Comparison of ENCODE assay signal across 20 cellular contexts in genomic region chr4:108398326-108398725, GRCh38.
DNase-seq lines count a peak whose midpoint lies in the region; TF ChIP-seq lines count a peak whose summit lies in the region.
"Had no signal": no experiment of that assay in that cellular context is flagged by ENCODE, and none has a peak within 500 bp of the region (broad histone marks: within the 10 kb centered on the region; RNA-seq: fewer than 3 reads in every experiment).

No MANE protein-coding gene starts in this region.

- no peaks in the 10 kb centered on the region for H3K79me2 ChIP-seq in OCI-LY7 (ENCODE audit: insufficient read depth, low read depth, low read length)

- peak; percentile 52 for DNase-seq in HT-29 (ENCODE audit: low spot score)
- DNase-seq in SW480 (ENCODE audit: low spot score), result peak; percentile 96
- DNase-seq in iris pigment epithelial cell (ENCODE audit: low read depth), result peak; percentile 64
- DNase-seq in retinal pigment epithelial cell (ENCODE audit: low read depth), result peak; percentile 9
- no peak for DNase-seq in posterior vena cava (ENCODE audit: low spot score)
- DNase-seq in NCI-H1694 treated with DMSO at 0.1 percent for 48 hours (lab: John Stamatoyannopoulos, UW), result no peak
- no peak for DNase-seq in HUDEP-2 (lab: John Stamatoyannopoulos, UW; ENCODE audit: unreplicated experiment in 76 of 76)
- no peak for DNase-seq in OCI-LY7 (ENCODE audit: low spot score)
- DNase-seq: activated CD4-positive, CD25-positive, alpha-beta regulatory T cell treated with anti-CD3 and anti-CD28 coated beads, Interleukin-2, amount 50 U/mL, for 72 hours; activated naive CD4-positive, alpha-beta T cell treated with anti-CD3 and anti-CD28 coated beads, Interleukin-2, amount 10 ng/mL, durations not matched to agents 7 days and 5 days; activated T-cell treated with anti-CD3 and anti-CD28 coated beads, Interleukin-2, amount 50 U/mL, for 48 hours; erythroblast; hippocampal formation; NCI-H2171 treated with DMSO at 0.1 percent for 48 hours; NCI-H526 treated with DMSO at 0.1 percent for 48 hours; stimulated activated CD4-positive, alpha-beta T cell treated with anti-CD3 and anti-CD28 coated beads, Interleukin-4, amount 100 ng/mL, for 24 hours; stimulated activated naive CD8-positive, alpha-beta T cell treated with anti-CD3 and anti-CD28 coated beads, Interleukin-15, Interleukin-2, amounts not matched to agents 100 U/mL and 50 U/mL, for 24 hours; T1000; tibial artery had no signal

- no peak overlapping the region for H3K4me2 ChIP-seq in OCI-LY7 (ENCODE audit: low read length)

- CTCF ChIA-PET in OCI-LY7 (lab: Charles Lee; ENCODE audit: unreplicated experiment), result no interaction called here

- no peaks in the 10 kb centered on the region for H3K9me2 ChIP-seq in OCI-LY7 (ENCODE audit: insufficient read depth, low read length)

- no peak overlapping the region for H3K4me3 ChIP-seq in retinal pigment epithelial cell (ENCODE audit: low read length)
- H3K4me3 ChIP-seq in OCI-LY7 (ENCODE audit: low read depth, low read length, poor library complexity, severe bottlenecking), result no peak overlapping the region
- H3K4me3 ChIP-seq: lung, tibial artery had no signal

- POLR2A ChIA-PET in OCI-LY7 (lab: Charles Lee), result no interaction called here

- H3K4me1 ChIP-seq in OCI-LY7 (ENCODE audit: insufficient read depth, low read length, poor library complexity, severe bottlenecking), result no peaks in the 10 kb centered on the region
- H3K4me1 ChIP-seq: tibial artery had no signal

- no peaks in the 10 kb centered on the region for H4K20me1 ChIP-seq in OCI-LY7 (ENCODE audit: insufficient read depth, low read length)

- no peak overlapping the region for H3K27ac ChIP-seq in OCI-LY7 (ENCODE audit: low read depth, low read length, poor library complexity, severe bottlenecking)
- H3K27ac ChIP-seq: tibial artery had no signal

- no TSS peak for BruUV-seq in OCI-LY7 (replicated peaks; lab: Mats Ljungman, UMichigan)

- H2AFZ ChIP-seq in OCI-LY7 (ENCODE audit: low read length), result no peak overlapping the region

- intact Hi-C loops in posterior vena cava (cut with DNase I) (no loop called here), OCI-LY7 (cut with micrococcal nuclease; ENCODE audit: unreplicated experiment) (no loop called here)

- no peaks in the 10 kb centered on the region for H3K36me3 ChIP-seq in OCI-LY7 (ENCODE audit: insufficient read depth, low read length)
- H3K36me3 ChIP-seq: tibial artery had no signal

- no peaks in the 10 kb centered on the region for H3K9me3 ChIP-seq in OCI-LY7 (ENCODE audit: low read length)
- H3K9me3 ChIP-seq: tibial artery had no signal

- TF ChIP-seq CTCF in retinal pigment epithelial cell (conservative IDR thresholded peaks at IDR 0.05; ENCODE audit: low read depth, low read length) (no peak), OCI-LY7 (conservative IDR thresholded peaks at IDR 0.05; ENCODE audit: low read length) (no peak)

Comparison
In these comparisons a context has a peak if more than half of its experiments do, and no peak if none do; other contexts are left out.
1. DNase-seq: peak in HT-29 (single experiment), SW480 (single experiment), iris pigment epithelial cell (single experiment) and retinal pigment epithelial cell (single experiment); none in posterior vena cava (single experiment), NCI-H1694 treated with DMSO at 0.1 percent for 48 hours (single experiment), HUDEP-2 (0 of 76) and OCI-LY7 (single experiment).